In the genomic region with DNA sequence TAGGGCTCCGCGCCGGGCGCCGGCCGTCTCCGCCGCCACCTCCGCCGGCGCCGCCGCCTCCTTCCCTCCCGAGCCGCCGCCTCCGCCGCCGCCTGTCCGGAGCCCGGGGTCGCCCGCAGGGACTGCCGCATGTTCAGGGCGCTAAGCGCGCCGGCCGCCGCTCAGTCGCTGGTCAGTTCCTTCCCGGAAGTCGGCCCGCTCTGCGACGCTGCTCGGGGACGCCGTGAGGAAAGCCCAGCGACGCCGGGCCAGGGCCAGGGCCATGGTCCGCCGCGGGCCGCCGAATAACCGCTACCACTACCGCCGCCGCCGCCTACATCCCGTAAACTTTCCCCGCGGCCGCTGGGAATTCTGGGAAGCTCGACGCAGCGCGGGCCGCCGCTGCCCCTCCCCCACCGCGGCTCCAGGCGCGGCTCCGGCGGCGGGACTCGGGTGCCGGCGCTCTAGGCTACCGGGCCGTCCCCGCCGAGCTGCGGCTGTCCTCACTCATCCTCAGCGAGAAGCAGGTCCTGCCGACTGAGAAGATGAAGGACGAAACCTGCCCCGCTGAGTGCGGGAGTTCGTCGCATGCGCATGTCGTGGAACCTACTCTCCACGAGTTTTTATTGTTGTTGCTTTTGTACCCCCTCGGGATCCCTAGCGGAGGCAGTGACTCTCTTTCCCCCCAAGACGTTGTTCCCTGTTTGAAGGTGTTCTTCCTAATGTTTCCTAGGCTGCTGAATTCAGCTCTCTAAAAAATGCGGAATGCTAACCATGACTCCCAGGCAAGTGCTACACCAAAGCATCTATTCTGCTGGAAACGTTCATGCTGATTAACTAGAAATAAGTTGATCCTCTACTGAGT, we compare ENCODE assay signal across 1 cellular context.
TF ChIP-seq lines count a peak whose summit lies in the region.

A gene (minus strand): TSS at position 299 of the 844 bp plus-strand sequence. CDS start 339 bp downstream, outside the sequence.

TF ChIP-seq in HepG2, 621 proteins besides CTCF, POLR2A, EP300 and RAD21 (continued from another document and continues in another):
- TF ChIP-seq, protein P1, sequence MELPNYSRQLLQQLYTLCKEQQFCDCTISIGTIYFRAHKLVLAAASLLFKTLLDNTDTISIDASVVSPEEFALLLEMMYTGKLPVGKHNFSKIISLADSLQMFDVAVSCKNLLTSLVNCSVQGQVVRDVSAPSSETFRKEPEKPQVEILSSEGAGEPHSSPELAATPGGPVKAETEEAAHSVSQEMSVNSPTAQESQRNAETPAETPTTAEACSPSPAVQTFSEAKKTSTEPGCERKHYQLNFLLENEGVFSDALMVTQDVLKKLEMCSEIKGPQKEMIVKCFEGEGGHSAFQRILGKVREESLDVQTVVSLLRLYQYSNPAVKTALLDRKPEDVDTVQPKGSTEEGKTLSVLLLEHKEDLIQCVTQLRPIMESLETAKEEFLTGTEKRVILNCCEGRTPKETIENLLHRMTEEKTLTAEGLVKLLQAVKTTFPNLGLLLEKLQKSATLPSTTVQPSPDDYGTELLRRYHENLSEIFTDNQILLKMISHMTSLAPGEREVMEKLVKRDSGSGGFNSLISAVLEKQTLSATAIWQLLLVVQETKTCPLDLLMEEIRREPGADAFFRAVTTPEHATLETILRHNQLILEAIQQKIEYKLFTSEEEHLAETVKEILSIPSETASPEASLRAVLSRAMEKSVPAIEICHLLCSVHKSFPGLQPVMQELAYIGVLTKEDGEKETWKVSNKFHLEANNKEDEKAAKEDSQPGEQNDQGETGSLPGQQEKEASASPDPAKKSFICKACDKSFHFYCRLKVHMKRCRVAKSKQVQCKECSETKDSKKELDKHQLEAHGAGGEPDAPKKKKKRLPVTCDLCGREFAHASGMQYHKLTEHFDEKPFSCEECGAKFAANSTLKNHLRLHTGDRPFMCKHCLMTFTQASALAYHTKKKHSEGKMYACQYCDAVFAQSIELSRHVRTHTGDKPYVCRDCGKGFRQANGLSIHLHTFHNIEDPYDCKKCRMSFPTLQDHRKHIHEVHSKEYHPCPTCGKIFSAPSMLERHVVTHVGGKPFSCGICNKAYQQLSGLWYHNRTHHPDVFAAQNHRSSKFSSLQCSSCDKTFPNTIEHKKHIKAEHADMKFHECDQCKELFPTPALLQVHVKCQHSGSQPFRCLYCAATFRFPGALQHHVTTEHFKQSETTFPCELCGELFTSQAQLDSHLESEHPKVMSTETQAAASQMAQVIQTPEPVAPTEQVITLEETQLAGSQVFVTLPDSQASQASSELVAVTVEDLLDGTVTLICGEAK (IDR thresholded peaks at IDR 0.05): no peak
- TF ChIP-seq, protein P1 (CRISPR knock-in tag; IDR thresholded peaks at IDR 0.05): peak; percentile 83
- TF ChIP-seq ZNF333 (CRISPR knock-in tag; IDR thresholded peaks at IDR 0.05; ENCODE audit: borderline replicate concordance): 0 out of 2 replicates have a peak, but pooled peaks have one; percentile 36
- TF ChIP-seq, protein P2, sequence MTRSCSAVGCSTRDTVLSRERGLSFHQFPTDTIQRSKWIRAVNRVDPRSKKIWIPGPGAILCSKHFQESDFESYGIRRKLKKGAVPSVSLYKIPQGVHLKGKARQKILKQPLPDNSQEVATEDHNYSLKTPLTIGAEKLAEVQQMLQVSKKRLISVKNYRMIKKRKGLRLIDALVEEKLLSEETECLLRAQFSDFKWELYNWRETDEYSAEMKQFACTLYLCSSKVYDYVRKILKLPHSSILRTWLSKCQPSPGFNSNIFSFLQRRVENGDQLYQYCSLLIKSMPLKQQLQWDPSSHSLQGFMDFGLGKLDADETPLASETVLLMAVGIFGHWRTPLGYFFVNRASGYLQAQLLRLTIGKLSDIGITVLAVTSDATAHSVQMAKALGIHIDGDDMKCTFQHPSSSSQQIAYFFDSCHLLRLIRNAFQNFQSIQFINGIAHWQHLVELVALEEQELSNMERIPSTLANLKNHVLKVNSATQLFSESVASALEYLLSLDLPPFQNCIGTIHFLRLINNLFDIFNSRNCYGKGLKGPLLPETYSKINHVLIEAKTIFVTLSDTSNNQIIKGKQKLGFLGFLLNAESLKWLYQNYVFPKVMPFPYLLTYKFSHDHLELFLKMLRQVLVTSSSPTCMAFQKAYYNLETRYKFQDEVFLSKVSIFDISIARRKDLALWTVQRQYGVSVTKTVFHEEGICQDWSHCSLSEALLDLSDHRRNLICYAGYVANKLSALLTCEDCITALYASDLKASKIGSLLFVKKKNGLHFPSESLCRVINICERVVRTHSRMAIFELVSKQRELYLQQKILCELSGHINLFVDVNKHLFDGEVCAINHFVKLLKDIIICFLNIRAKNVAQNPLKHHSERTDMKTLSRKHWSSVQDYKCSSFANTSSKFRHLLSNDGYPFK (CRISPR knock-in tag; IDR thresholded peaks at IDR 0.05; ENCODE audit: borderline replicate concordance): 0 out of 2 replicates have a peak, but pooled peaks have one; percentile 23
- TF ChIP-seq ZNF598 (CRISPR knock-in tag; IDR thresholded peaks at IDR 0.05; ENCODE audit: borderline replicate concordance): peak; percentile 59; the same call in 1 of the 2 replicates
- TF ChIP-seq SIN3A (IDR thresholded peaks at IDR 0.05; ENCODE audit: borderline replicate concordance, low read depth, low read length): peak; percentile 52; the same call in 1 of the 2 replicates
- peak; percentile 67 for TF ChIP-seq YY1 (IDR thresholded peaks at IDR 0.05; ENCODE audit: insufficient read depth, insufficient replicate concordance, low read depth, low read length)
- TF ChIP-seq, protein P3, sequence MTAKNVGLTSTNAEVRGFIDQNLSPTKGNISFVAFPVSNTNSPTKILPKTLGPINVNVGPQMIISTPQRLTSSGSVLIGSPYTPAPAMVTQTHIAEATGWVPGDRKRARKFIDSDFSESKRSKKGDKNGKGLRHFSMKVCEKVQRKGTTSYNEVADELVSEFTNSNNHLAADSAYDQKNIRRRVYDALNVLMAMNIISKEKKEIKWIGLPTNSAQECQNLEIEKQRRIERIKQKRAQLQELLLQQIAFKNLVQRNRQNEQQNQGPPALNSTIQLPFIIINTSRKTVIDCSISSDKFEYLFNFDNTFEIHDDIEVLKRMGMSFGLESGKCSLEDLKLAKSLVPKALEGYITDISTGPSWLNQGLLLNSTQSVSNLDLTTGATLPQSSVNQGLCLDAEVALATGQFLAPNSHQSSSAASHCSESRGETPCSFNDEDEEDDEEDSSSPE (CRISPR knock-in tag; IDR thresholded peaks at IDR 0.05): peak; percentile 82
- peak; percentile 63; the same call in 1 of the 2 replicates for TF ChIP-seq ZNF788 (CRISPR knock-in tag; IDR thresholded peaks at IDR 0.05; ENCODE audit: borderline replicate concordance)
- 0 out of 2 replicates have a peak, but pooled peaks have one; percentile 62 for TF ChIP-seq ZNF761 (CRISPR knock-in tag; conservative IDR thresholded peaks at IDR 0.05)
- peak; percentile 85 for TF ChIP-seq SAP130 (CRISPR knock-in tag; IDR thresholded peaks at IDR 0.05; ENCODE audit: low read depth)
- TF ChIP-seq ZC3H4 (CRISPR knock-in tag; IDR thresholded peaks at IDR 0.05; ENCODE audit: borderline replicate concordance): peak; percentile 97
- TF ChIP-seq PTBP1 (IDR thresholded peaks at IDR 0.05; ENCODE audit: low read depth, low read length, poor library complexity, severe bottlenecking): no peak
- TF ChIP-seq, protein P4, sequence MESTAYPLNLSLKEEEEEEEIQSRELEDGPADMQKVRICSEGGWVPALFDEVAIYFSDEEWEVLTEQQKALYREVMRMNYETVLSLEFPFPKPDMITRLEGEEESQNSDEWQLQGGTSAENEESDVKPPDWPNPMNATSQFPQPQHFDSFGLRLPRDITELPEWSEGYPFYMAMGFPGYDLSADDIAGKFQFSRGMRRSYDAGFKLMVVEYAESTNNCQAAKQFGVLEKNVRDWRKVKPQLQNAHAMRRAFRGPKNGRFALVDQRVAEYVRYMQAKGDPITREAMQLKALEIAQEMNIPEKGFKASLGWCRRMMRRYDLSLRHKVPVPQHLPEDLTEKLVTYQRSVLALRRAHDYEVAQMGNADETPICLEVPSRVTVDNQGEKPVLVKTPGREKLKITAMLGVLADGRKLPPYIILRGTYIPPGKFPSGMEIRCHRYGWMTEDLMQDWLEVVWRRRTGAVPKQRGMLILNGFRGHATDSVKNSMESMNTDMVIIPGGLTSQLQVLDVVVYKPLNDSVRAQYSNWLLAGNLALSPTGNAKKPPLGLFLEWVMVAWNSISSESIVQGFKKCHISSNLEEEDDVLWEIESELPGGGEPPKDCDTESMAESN (CRISPR knock-in tag; conservative IDR thresholded peaks at IDR 0.05): peak; percentile 78
- peak; percentile 6; the same call in 1 of the 2 replicates for TF ChIP-seq KLF12 (CRISPR knock-in tag; IDR thresholded peaks at IDR 0.05; ENCODE audit: borderline replicate concordance)
- TF ChIP-seq IKZF4 (CRISPR knock-in tag; IDR thresholded peaks at IDR 0.05; ENCODE audit: borderline replicate concordance, low read depth, not compliant biosample characterization): no peak
- TF ChIP-seq, protein P5, sequence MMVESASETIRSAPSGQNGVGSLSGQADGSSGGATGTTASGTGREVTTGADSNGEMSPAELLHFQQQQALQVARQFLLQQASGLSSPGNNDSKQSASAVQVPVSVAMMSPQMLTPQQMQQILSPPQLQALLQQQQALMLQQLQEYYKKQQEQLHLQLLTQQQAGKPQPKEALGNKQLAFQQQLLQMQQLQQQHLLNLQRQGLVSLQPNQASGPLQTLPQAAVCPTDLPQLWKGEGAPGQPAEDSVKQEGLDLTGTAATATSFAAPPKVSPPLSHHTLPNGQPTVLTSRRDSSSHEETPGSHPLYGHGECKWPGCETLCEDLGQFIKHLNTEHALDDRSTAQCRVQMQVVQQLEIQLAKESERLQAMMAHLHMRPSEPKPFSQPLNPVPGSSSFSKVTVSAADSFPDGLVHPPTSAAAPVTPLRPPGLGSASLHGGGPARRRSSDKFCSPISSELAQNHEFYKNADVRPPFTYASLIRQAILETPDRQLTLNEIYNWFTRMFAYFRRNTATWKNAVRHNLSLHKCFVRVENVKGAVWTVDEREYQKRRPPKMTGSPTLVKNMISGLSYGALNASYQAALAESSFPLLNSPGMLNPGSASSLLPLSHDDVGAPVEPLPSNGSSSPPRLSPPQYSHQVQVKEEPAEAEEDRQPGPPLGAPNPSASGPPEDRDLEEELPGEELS (CRISPR knock-in tag; IDR thresholded peaks at IDR 0.05): peak; percentile 68
- TF ChIP-seq, protein P6, sequence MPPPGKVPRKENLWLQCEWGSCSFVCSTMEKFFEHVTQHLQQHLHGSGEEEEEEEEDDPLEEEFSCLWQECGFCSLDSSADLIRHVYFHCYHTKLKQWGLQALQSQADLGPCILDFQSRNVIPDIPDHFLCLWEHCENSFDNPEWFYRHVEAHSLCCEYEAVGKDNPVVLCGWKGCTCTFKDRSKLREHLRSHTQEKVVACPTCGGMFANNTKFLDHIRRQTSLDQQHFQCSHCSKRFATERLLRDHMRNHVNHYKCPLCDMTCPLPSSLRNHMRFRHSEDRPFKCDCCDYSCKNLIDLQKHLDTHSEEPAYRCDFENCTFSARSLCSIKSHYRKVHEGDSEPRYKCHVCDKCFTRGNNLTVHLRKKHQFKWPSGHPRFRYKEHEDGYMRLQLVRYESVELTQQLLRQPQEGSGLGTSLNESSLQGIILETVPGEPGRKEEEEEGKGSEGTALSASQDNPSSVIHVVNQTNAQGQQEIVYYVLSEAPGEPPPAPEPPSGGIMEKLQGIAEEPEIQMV (CRISPR knock-in tag; IDR thresholded peaks at IDR 0.05; ENCODE audit: low read depth): peak; percentile 80; the same call in 1 of the 2 replicates
- TF ChIP-seq, protein P7, sequence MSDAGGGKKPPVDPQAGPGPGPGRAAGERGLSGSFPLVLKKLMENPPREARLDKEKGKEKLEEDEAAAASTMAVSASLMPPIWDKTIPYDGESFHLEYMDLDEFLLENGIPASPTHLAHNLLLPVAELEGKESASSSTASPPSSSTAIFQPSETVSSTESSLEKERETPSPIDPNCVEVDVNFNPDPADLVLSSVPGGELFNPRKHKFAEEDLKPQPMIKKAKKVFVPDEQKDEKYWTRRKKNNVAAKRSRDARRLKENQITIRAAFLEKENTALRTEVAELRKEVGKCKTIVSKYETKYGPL (CRISPR knock-in tag; IDR thresholded peaks at IDR 0.05): peak; percentile 35; the same call in 1 of the 2 replicates
- no peak for TF ChIP-seq RARA (CRISPR knock-in tag; IDR thresholded peaks at IDR 0.05)
- TF ChIP-seq, protein P8, sequence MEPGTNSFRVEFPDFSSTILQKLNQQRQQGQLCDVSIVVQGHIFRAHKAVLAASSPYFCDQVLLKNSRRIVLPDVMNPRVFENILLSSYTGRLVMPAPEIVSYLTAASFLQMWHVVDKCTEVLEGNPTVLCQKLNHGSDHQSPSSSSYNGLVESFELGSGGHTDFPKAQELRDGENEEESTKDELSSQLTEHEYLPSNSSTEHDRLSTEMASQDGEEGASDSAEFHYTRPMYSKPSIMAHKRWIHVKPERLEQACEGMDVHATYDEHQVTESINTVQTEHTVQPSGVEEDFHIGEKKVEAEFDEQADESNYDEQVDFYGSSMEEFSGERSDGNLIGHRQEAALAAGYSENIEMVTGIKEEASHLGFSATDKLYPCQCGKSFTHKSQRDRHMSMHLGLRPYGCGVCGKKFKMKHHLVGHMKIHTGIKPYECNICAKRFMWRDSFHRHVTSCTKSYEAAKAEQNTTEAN (CRISPR knock-in tag; conservative IDR thresholded peaks at IDR 0.05): peak; percentile 47; the same call in 1 of the 2 replicates
- peak; percentile 48; the same call in 1 of the 2 replicates for TF ChIP-seq ZNF263 (CRISPR knock-in tag; IDR thresholded peaks at IDR 0.05)
- peak; percentile 75 for TF ChIP-seq MED8 (CRISPR knock-in tag; IDR thresholded peaks at IDR 0.05; ENCODE audit: insufficient replicate concordance)
- 0 out of 2 replicates have a peak, but pooled peaks have one; percentile 71 for TF ChIP-seq ZNF383 (CRISPR knock-in tag; IDR thresholded peaks at IDR 0.05; ENCODE audit: borderline replicate concordance)
